18 cellular contexts compared by ENCODE assay signal in genomic region chr17:2959371-2960130, GRCh38.
DNase-seq lines count a peak whose midpoint lies in the region; ATAC-seq and TF ChIP-seq lines count a peak whose summit lies in the region.
"Had no signal": no experiment of that assay in that cellular context is flagged by ENCODE, and none has a peak within 500 bp of the region (broad histone marks: within the 10 kb centered on the region; RNA-seq: fewer than 3 reads in every experiment).

No MANE protein-coding gene starts in this region.

- no peak overlapping the region for H3K9ac ChIP-seq in skeletal muscle satellite cell (ENCODE audit: low read depth, low read length)

- no peak for TF ChIP-seq CTCF in HFFc6 (IDR thresholded peaks at IDR 0.05)
- TF ChIP-seq CTCF in endothelial cell (IDR thresholded peaks at IDR 0.05; ENCODE audit: unreplicated experiment): no peak

- intact Hi-C loops in activated CD4-positive, alpha-beta T cell treated with anti-CD3 and anti-CD28 coated beads for 36 hours (cut with DNase I, micrococcal nuclease): no loop called here

- H3K9me3 Mint-ChIP-seq in HFFc6: no peaks in the 10 kb centered on the region; the same call in 1 of the 2 replicates
- H3K9me3 Mint-ChIP-seq in endothelial cell (ENCODE audit: unreplicated experiment): no peaks in the 10 kb centered on the region
- no peaks in the 10 kb centered on the region for H3K9me3 Mint-ChIP-seq in activated CD4-positive, alpha-beta T cell treated with anti-CD3 and anti-CD28 coated beads for 36 hours (ENCODE audit: low read depth)
- H3K9me3 Mint-ChIP-seq: immature natural killer cell, T-cell had no signal

- no peak overlapping the region for H3K4me3 ChIP-seq in SJSA1
- no peak overlapping the region for H3K4me3 ChIP-seq in skeletal muscle satellite cell (ENCODE audit: low read length)

- no peak for DNase-seq in HFFc6
- DNase-seq in SJSA1 (ENCODE audit: low read depth in 1 of 2, low spot score in 2 of 2): no peak
- peak; percentile 60 for DNase-seq in islet precursor cell
- DNase-seq in COR-L47 (lab: John Stamatoyannopoulos, UW): no peak
- no peak for DNase-seq in endothelial cell (ENCODE audit: low spot score)
- DNase-seq in activated CD4-positive, alpha-beta T cell treated with anti-CD3 and anti-CD28 coated beads for 36 hours: no peak
- DNase-seq: activated CD8-positive, alpha-beta T cell treated with anti-CD3 and anti-CD28 coated beads, Interleukin-2, amount 10 ng/mL, durations not matched to agents 7 days and 5 days; activated gamma-delta T cell; erythroblast; immature natural killer cell; KG1; NCI-H1105 treated with DMSO at 0.1 percent for 48 hours; stimulated activated CD4-positive, alpha-beta T cell treated with anti-CD3 and anti-CD28 coated beads, Interleukin-4, amount 100 ng/mL, for 24 hours; stimulated activated CD8-positive, alpha-beta memory T cell treated with anti-CD3 and anti-CD28 coated beads, Interleukin-4, amount 100 ng/mL, for 48 hours; T-cell had no signal

- peak overlapping the region; percentile 36 for H3K27ac ChIP-seq in SJSA1
- H3K27ac ChIP-seq: neutrophil had no signal

- H3K36me3 Mint-ChIP-seq in HFFc6 (ENCODE audit: low read depth) (peaks cover 14% of the 10 kb centered on the region), endothelial cell (ENCODE audit: low read depth, unreplicated experiment) (no peaks in the 10 kb centered on the region)
- H3K36me3 Mint-ChIP-seq in activated CD4-positive, alpha-beta T cell treated with anti-CD3 and anti-CD28 coated beads for 36 hours (ENCODE audit: low read depth): no peaks in the 10 kb centered on the region

- H3K27ac Mint-ChIP-seq in HFFc6 (peak overlapping the region; percentile 2; the same call in 1 of the 2 replicates), endothelial cell (ENCODE audit: unreplicated experiment) (no peak overlapping the region)
- H3K27ac Mint-ChIP-seq in activated CD4-positive, alpha-beta T cell treated with anti-CD3 and anti-CD28 coated beads for 36 hours: no peak overlapping the region
- H3K27ac Mint-ChIP-seq: activated CD8-positive, alpha-beta T cell treated with anti-CD3 and anti-CD28 coated beads, Interleukin-2, amount 10 ng/mL, durations not matched to agents 7 days and 5 days had no signal

- H3K27me3 ChIP-seq in SJSA1 (replicated peaks): no peaks in the 10 kb centered on the region
- no peaks in the 10 kb centered on the region for H3K27me3 ChIP-seq in skeletal muscle satellite cell (ENCODE audit: control insufficient read depth, insufficient read depth, low read length)
- H3K27me3 ChIP-seq: neutrophil had no signal

- H3K4me3 Mint-ChIP-seq in HFFc6 (no peak overlapping the region), endothelial cell (ENCODE audit: unreplicated experiment) (no peak overlapping the region)
- H3K4me3 Mint-ChIP-seq in activated CD4-positive, alpha-beta T cell treated with anti-CD3 and anti-CD28 coated beads for 36 hours: no peak overlapping the region
- H3K4me3 Mint-ChIP-seq: activated CD8-positive, alpha-beta T cell treated with anti-CD3 and anti-CD28 coated beads, Interleukin-2, amount 10 ng/mL, durations not matched to agents 7 days and 5 days; T-cell had no signal

- POLR2A ChIA-PET in activated CD4-positive, alpha-beta T cell treated with anti-CD3 and anti-CD28 coated beads for 36 hours (lab: Charles Lee): no interaction called here

- H3K4me2 ChIP-seq in skeletal muscle satellite cell (ENCODE audit: low read length): peak overlapping the region; percentile 71

- H3K36me3 ChIP-seq in SJSA1 (no peaks in the 10 kb centered on the region), skeletal muscle satellite cell (ENCODE audit: insufficient read depth, low read length) (no peaks in the 10 kb centered on the region)

- H3K4me1 Mint-ChIP-seq in HFFc6 (ENCODE audit: low read depth) (peaks cover 55% of the 10 kb centered on the region), endothelial cell (ENCODE audit: unreplicated experiment) (peaks cover 10% of the 10 kb centered on the region)
- peaks cover 14% of the 10 kb centered on the region for H3K4me1 Mint-ChIP-seq in activated CD4-positive, alpha-beta T cell treated with anti-CD3 and anti-CD28 coated beads for 36 hours

- H3K9me3 ChIP-seq in SJSA1 (replicated peaks): no peaks in the 10 kb centered on the region
- no peaks in the 10 kb centered on the region for H3K9me3 ChIP-seq in skeletal muscle satellite cell (replicated peaks; ENCODE audit: low read length)
- H3K9me3 ChIP-seq: neutrophil had no signal

- ATAC-seq in activated CD4-positive, alpha-beta T cell treated with anti-CD3 and anti-CD28 coated beads for 36 hours: no peak
- no peak for ATAC-seq in HG03460 (IDR thresholded peaks at IDR 0.05; ENCODE audit: unreplicated experiment)
- ATAC-seq: activated CD8-positive, alpha-beta T cell treated with anti-CD3 and anti-CD28 coated beads, Interleukin-2, amount 10 ng/mL, durations not matched to agents 7 days and 5 days; T-cell had no signal

- H3K27me3 Mint-ChIP-seq in HFFc6 (ENCODE audit: insufficient read depth): peaks cover 2% of the 10 kb centered on the region; the same call in 1 of the 2 replicates
- peaks cover 6% of the 10 kb centered on the region for H3K27me3 Mint-ChIP-seq in endothelial cell (ENCODE audit: unreplicated experiment)
- no peaks in the 10 kb centered on the region for H3K27me3 Mint-ChIP-seq in activated CD4-positive, alpha-beta T cell treated with anti-CD3 and anti-CD28 coated beads for 36 hours
- H3K27me3 Mint-ChIP-seq: T-cell had no signal

- H3K4me1 ChIP-seq in SJSA1 (replicated peaks) (peaks cover 65% of the 10 kb centered on the region), skeletal muscle satellite cell (ENCODE audit: control insufficient read depth, insufficient read depth, low read length) (peaks cover 44% of the 10 kb centered on the region)

- CTCF ChIA-PET in activated CD4-positive, alpha-beta T cell treated with anti-CD3 and anti-CD28 coated beads for 36 hours (lab: Charles Lee): interaction anchor here (1.0 kb wide), 1 partner anchor 112 kb away, joined by 3 read pairs; no protein-coding TSS in a partner anchor
